15 cellular contexts compared by ENCODE assay signal in genomic region chr1:187788686-187789085, GRCh38.
DNase-seq lines count a peak whose midpoint lies in the region; FAIRE-seq and TF ChIP-seq lines count a peak whose summit lies in the region.
"Had no signal": no experiment of that assay in that cellular context is flagged by ENCODE, and none has a peak within 500 bp of the region (broad histone marks: within the 10 kb centered on the region; RNA-seq: fewer than 3 reads in every experiment).

No MANE protein-coding gene starts in this region.

- TF ChIP-seq CTCF in D721Med (IDR thresholded peaks at IDR 0.05; ENCODE audit: insufficient read depth, missing control alignments) = no peak
- TF ChIP-seq CTCF in neural progenitor cell (IDR thresholded peaks at IDR 0.05) = no peak
- no peak for TF ChIP-seq CTCF in right atrium auricular region (IDR thresholded peaks at IDR 0.05)

- no peaks in the 10 kb centered on the region for H3K27me3 Mint-ChIP-seq in neural progenitor cell (ENCODE audit: insufficient read depth, low read depth)
- H3K27me3 Mint-ChIP-seq: CD4-positive, alpha-beta memory T cell had no signal

- no peaks in the 10 kb centered on the region for H3K79me2 ChIP-seq in neural progenitor cell (ENCODE audit: low read depth)

- H3K4me2 ChIP-seq in neural progenitor cell = peak overlapping the region; percentile 61
- H3K4me2 ChIP-seq: A549 had no signal

- H3K4me1 Mint-ChIP-seq in neural progenitor cell = no peaks in the 10 kb centered on the region
- H3K4me1 Mint-ChIP-seq: CD4-positive, alpha-beta memory T cell had no signal

- H3F3A ChIP-seq in neural progenitor cell (ENCODE audit: low read depth) = peaks cover 31% of the 10 kb centered on the region

- H3K27me3 ChIP-seq in neural progenitor cell (no peaks in the 10 kb centered on the region), right atrium auricular region (no peaks in the 10 kb centered on the region)
- H3K27me3 ChIP-seq: BE2C had no signal

- H3K4me3 ChIP-seq in neural progenitor cell (peak overlapping the region; percentile 2), right atrium auricular region (no peak overlapping the region)
- H3K4me3 ChIP-seq: A549 had no signal

- H4K20me1 ChIP-seq in neural progenitor cell (ENCODE audit: low read depth) = no peaks in the 10 kb centered on the region

- no peak overlapping the region for H3K4me3 Mint-ChIP-seq in neural progenitor cell
- H3K4me3 Mint-ChIP-seq: CD4-positive, alpha-beta memory T cell had no signal

- H2AFZ ChIP-seq in neural progenitor cell (replicated peaks) = no peak overlapping the region

- H3K4me1 ChIP-seq in neural progenitor cell (peaks cover 48% of the 10 kb centered on the region), right atrium auricular region (no peaks in the 10 kb centered on the region)
- H3K4me1 ChIP-seq: A549, BE2C had no signal

- no peak overlapping the region for H3K27ac Mint-ChIP-seq in neural progenitor cell
- H3K27ac Mint-ChIP-seq: CD4-positive, alpha-beta memory T cell had no signal

- H3K27ac ChIP-seq in neural progenitor cell (peak overlapping the region; percentile 83), right atrium auricular region (no peak overlapping the region)
- H3K27ac ChIP-seq: A549, C4-2B had no signal

- H3K36me3 ChIP-seq in neural progenitor cell (no peaks in the 10 kb centered on the region), right atrium auricular region (no peaks in the 10 kb centered on the region)
- H3K36me3 ChIP-seq: BE2C had no signal

- peaks cover 3% of the 10 kb centered on the region for H3K9me3 Mint-ChIP-seq in neural progenitor cell

- H3K9me3 ChIP-seq in neural progenitor cell (ENCODE audit: low read depth) (no peaks in the 10 kb centered on the region), right atrium auricular region (no peaks in the 10 kb centered on the region)
- H3K9me3 ChIP-seq: A549, BE2C had no signal

- H3K36me3 Mint-ChIP-seq in neural progenitor cell = no peaks in the 10 kb centered on the region
- H3K36me3 Mint-ChIP-seq: CD4-positive, alpha-beta memory T cell had no signal

- H3K9ac ChIP-seq in neural progenitor cell = no peak overlapping the region

- FAIRE-seq in D721Med (lab: Jason Lieb, UNC) = peak; percentile 53
- FAIRE-seq: A549, H54 had no signal

- DNase-seq in D721Med (ENCODE audit: insufficient read length, low spot score) (no peak), NCI-H146 (lab: John Stamatoyannopoulos, UW) (peak; percentile 57), NCI-H69 (lab: John Stamatoyannopoulos, UW) (peak; percentile 37), neural progenitor cell (ENCODE audit: low spot score) (peak; percentile 58), right atrium auricular region (ENCODE audit: low spot score) (no peak), activated gamma-delta T cell (lab: John Stamatoyannopoulos, UW) (no peak)
- no peak for DNase-seq in activated CD4-positive, alpha-beta T cell treated with anti-CD3 and anti-CD28 coated beads, Interleukin-2, amount 50 U/mL, for 4 hours
- DNase-seq: BE2C; CD4-positive, alpha-beta memory T cell; DMS53; GF-D8; IMR-90 had no signal

Comparison
In these comparisons a context has a peak if more than half of its experiments do, and no peak if none do; other contexts are left out.
1. DNase-seq: peak in NCI-H146 (single experiment), NCI-H69 (single experiment) and neural progenitor cell (single experiment); none in D721Med (single experiment), right atrium auricular region (single experiment), activated CD4-positive, alpha-beta T cell treated with anti-CD3 and anti-CD28 coated beads, Interleukin-2, amount 50 U/mL, for 4 hours (0 of 2) and activated gamma-delta T cell (single experiment).